9 cellular contexts compared by ENCODE assay signal in the genomic region with DNA sequence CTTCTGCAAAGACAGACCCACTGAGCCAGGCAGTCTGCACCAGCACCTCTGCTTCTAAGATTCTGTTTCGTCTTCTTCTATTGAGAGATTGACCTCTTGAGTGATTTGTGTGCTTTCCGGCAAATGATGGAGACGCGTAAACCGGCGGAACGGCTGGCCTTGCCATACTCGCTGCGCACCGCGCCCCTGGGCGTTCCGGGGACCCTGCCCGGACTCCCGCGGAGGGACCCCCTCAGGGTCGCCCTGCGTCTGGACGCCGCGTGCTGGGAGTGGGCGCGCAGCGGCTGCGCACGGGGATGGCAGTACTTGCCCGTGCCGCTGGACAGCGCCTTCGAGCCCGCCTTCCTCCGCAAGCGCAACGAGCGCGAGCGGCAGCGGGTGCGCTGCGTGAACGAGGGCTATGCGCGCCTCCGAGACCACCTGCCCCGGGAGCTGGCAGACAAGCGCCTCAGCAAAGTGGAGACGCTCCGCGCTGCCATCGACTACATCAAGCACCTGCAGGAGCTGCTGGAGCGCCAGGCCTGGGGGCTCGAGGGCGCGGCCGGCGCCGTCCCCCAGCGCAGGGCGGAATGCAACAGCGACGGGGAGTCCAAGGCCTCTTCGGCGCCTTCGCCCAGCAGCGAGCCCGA. TPM values are rescaled to one million over a fixed set of nuclear protein-coding genes. Genes with fewer than 3 reads are reported as not detected.
DNase-seq lines count a peak whose midpoint lies in the region; ATAC-seq and TF ChIP-seq lines count a peak whose summit lies in the region.
"Had no signal": no experiment of that assay in that cellular context is flagged by ENCODE, and none has a peak within 500 bp of the region (broad histone marks: within the 10 kb centered on the region; RNA-seq: fewer than 3 reads in every experiment).

No MANE protein-coding gene starts in this region.

- H3K4me3 ChIP-seq in DND-41 (ENCODE audit: low read depth in 1 of 2, low read length in 2 of 2) (no peak overlapping the region), neural cell (ENCODE audit: low read length) (peak overlapping the region; percentile 75)

- H3K4me1 ChIP-seq in DND-41 (ENCODE audit: insufficient read depth, low read length), result peaks cover 26% of the 10 kb centered on the region

- peak overlapping the region; percentile 59 to 68 for H3K4me3 Mint-ChIP-seq in effector memory CD8-positive, alpha-beta T cell

- H3K36me3 ChIP-seq in DND-41 (ENCODE audit: insufficient read depth, low read length) (no peaks in the 10 kb centered on the region), neural cell (ENCODE audit: insufficient read depth, low read length) (no peaks in the 10 kb centered on the region)

- no peak for ATAC-seq in DND-41 (ENCODE audit: insufficient read depth, low read depth)
- peak; percentile 55 for ATAC-seq in effector memory CD8-positive, alpha-beta T cell (replicated peaks)
- no peak for ATAC-seq in GM18498 (IDR thresholded peaks at IDR 0.05; ENCODE audit: unreplicated experiment)
- ATAC-seq in HG03139 (IDR thresholded peaks at IDR 0.05; ENCODE audit: unreplicated experiment), result no peak
- ATAC-seq in HG02588 (IDR thresholded peaks at IDR 0.05; ENCODE audit: unreplicated experiment), result no peak

- H3K27me3 Mint-ChIP-seq in effector memory CD8-positive, alpha-beta T cell, result peaks cover 81 to 96% of the 10 kb centered on the region in 2 donors

- no peak for TF ChIP-seq EP300 in neural cell (conservative IDR thresholded peaks at IDR 0.05; ENCODE audit: poor library complexity, severe bottlenecking)

- H3K27me3 ChIP-seq in DND-41 (ENCODE audit: insufficient read depth, low read length, poor library complexity), result peaks cover 8% of the 10 kb centered on the region
- H3K27me3 ChIP-seq in neural cell (ENCODE audit: insufficient read depth, low read depth, low read length), result peaks cover 55% of the 10 kb centered on the region

- H4K20me1 ChIP-seq in DND-41 (ENCODE audit: insufficient read depth, low read length), result peaks cover 8% of the 10 kb centered on the region
- no peaks in the 10 kb centered on the region for H4K20me1 ChIP-seq in neural cell (ENCODE audit: insufficient read depth)

- H3K79me2 ChIP-seq in DND-41 (ENCODE audit: insufficient read depth, low read length), result no peaks in the 10 kb centered on the region
- no peaks in the 10 kb centered on the region for H3K79me2 ChIP-seq in neural cell (replicated peaks; ENCODE audit: insufficient read depth, low read length)

- H3K9me3 Mint-ChIP-seq in effector memory CD8-positive, alpha-beta T cell, result no peaks in the 10 kb centered on the region

- DNase-seq in DND-41 (no peak), NCI-H146 treated with DMSO at 0.1 percent for 48 hours (lab: John Stamatoyannopoulos, UW; ENCODE audit: unreplicated experiment) (peak; percentile 20), NCI-H2107 treated with DMSO at 0.1 percent for 48 hours (lab: John Stamatoyannopoulos, UW; ENCODE audit: unreplicated experiment) (no peak)
- no peak for DNase-seq in effector memory CD8-positive, alpha-beta T cell
- DNase-seq: stimulated activated CD8-positive, alpha-beta memory T cell treated with anti-CD3 and anti-CD28 coated beads, Interleukin-4, amount 100 ng/mL, for 48 hours had no signal

- TF ChIP-seq RAD21 in neural cell (conservative IDR thresholded peaks at IDR 0.05), result peak; percentile 41

- no peak overlapping the region for H3K27ac ChIP-seq in DND-41 (ENCODE audit: low read length)
- no peak overlapping the region for H3K27ac ChIP-seq in neural cell (ENCODE audit: low read length)

- H3K4me2 ChIP-seq in DND-41 (ENCODE audit: insufficient read depth, low read length) (peak overlapping the region; percentile 56), neural cell (ENCODE audit: low read length) (peak overlapping the region; percentile 30)

- H3F3A ChIP-seq in neural cell (ENCODE audit: insufficient read depth, low read length, poor library complexity, severe bottlenecking), result no peaks in the 10 kb centered on the region

- H3K27ac Mint-ChIP-seq in effector memory CD8-positive, alpha-beta T cell, result no peak overlapping the region

- H3K4me1 Mint-ChIP-seq in effector memory CD8-positive, alpha-beta T cell (ENCODE audit: low read depth in 2 of 2), result peaks cover 12 to 13% of the 10 kb centered on the region in 2 donors

- no peak for TF ChIP-seq CTCF in DND-41 (IDR thresholded peaks at IDR 0.05; ENCODE audit: borderline replicate concordance, extremely low read depth, low read length, poor library complexity, severe bottlenecking)
- peak; percentile 71 for TF ChIP-seq CTCF in neural cell (IDR thresholded peaks at IDR 0.05; ENCODE audit: poor library complexity, severe bottlenecking)

- H2AFZ ChIP-seq in DND-41 (ENCODE audit: low read depth, low read length) (no peak overlapping the region), neural cell (ENCODE audit: low read depth, low read length) (no peak overlapping the region)

- no peak overlapping the region for H3K9ac ChIP-seq in DND-41 (ENCODE audit: low read depth, low read length)
- H3K9ac ChIP-seq in neural cell (ENCODE audit: low read length), result peak overlapping the region; percentile 44

- H3K9me2 ChIP-seq in neural cell (ENCODE audit: insufficient read depth, low read length), result no peaks in the 10 kb centered on the region

- no peaks in the 10 kb centered on the region for H3K36me3 Mint-ChIP-seq in effector memory CD8-positive, alpha-beta T cell (ENCODE audit: insufficient read depth)

- H3K9me3 ChIP-seq in DND-41 (ENCODE audit: insufficient read depth, low read length, severe bottlenecking) (no peaks in the 10 kb centered on the region), neural cell (ENCODE audit: low read length) (no peaks in the 10 kb centered on the region)

TF ChIP-seq in neural cell, 6 proteins besides CTCF, POLR2A, EP300 and RAD21:
- TF ChIP-seq SMC3 (conservative IDR thresholded peaks at IDR 0.05; ENCODE audit: poor library complexity) (peak; percentile 55), EZH2 (IDR thresholded peaks at IDR 0.05; ENCODE audit: borderline replicate concordance, insufficient read depth, low read length, poor library complexity, severe bottlenecking) (no peak), POLR2AphosphoS5 (IDR thresholded peaks at IDR 0.05) (peak; percentile 26), MXI1 (conservative IDR thresholded peaks at IDR 0.05; ENCODE audit: poor library complexity, severe bottlenecking) (peak; percentile 47), TAF1 (IDR thresholded peaks at IDR 0.05; ENCODE audit: low read depth) (no peak)
- TF ChIP-seq, protein P1, sequence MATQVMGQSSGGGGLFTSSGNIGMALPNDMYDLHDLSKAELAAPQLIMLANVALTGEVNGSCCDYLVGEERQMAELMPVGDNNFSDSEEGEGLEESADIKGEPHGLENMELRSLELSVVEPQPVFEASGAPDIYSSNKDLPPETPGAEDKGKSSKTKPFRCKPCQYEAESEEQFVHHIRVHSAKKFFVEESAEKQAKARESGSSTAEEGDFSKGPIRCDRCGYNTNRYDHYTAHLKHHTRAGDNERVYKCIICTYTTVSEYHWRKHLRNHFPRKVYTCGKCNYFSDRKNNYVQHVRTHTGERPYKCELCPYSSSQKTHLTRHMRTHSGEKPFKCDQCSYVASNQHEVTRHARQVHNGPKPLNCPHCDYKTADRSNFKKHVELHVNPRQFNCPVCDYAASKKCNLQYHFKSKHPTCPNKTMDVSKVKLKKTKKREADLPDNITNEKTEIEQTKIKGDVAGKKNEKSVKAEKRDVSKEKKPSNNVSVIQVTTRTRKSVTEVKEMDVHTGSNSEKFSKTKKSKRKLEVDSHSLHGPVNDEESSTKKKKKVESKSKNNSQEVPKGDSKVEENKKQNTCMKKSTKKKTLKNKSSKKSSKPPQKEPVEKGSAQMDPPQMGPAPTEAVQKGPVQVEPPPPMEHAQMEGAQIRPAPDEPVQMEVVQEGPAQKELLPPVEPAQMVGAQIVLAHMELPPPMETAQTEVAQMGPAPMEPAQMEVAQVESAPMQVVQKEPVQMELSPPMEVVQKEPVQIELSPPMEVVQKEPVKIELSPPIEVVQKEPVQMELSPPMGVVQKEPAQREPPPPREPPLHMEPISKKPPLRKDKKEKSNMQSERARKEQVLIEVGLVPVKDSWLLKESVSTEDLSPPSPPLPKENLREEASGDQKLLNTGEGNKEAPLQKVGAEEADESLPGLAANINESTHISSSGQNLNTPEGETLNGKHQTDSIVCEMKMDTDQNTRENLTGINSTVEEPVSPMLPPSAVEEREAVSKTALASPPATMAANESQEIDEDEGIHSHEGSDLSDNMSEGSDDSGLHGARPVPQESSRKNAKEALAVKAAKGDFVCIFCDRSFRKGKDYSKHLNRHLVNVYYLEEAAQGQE (IDR thresholded peaks at IDR 0.05; ENCODE audit: borderline replicate concordance), result no peak
TF ChIP-seq in neural cell: peak in this region for 3.

RNA-seq across cellular contexts. Expression of gene ASCL4, which starts 0.7 kb away (rescaled TPM):
- polyA plus RNA-seq in neural cell, result not detected in 2 replicates
- not detected in 2 replicates for polyA minus RNA-seq in neural cell

RNA-seq across cellular contexts. Expression of gene PRDM4, which starts 14.3 kb away (rescaled TPM):
- 46.0 and 51.1 TPM in 2 replicates for polyA plus RNA-seq in neural cell
- polyA minus RNA-seq in neural cell, result 51.6 and 54.4 TPM in 2 replicates
